Comparison of ENCODE assay signal across 1 cellular context in the genomic region with DNA sequence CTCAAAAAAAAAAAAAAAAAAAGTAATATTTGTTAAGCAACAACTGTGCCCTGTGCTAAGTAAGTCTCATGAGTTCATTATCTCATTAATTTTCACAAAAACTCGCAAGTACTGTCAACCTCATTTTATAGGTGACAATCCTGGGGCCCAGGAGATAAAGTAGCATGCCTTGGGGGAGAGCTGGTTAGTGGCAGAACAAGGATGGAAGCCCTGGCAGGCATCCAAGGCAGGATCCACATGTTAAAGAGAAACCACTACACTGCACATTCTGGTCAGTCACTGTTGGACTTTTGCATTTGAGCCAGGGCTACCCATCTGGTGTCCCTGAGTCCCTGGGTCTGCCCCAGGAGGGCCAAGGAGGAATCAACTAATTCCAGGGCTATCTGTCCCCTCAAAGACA.
TF ChIP-seq lines count a peak whose summit lies in the region.

No MANE protein-coding gene starts in this region.

TF ChIP-seq in K562, 482 proteins besides CTCF, POLR2A, EP300 and RAD21 (continued from another document):
- TF ChIP-seq, protein P1, sequence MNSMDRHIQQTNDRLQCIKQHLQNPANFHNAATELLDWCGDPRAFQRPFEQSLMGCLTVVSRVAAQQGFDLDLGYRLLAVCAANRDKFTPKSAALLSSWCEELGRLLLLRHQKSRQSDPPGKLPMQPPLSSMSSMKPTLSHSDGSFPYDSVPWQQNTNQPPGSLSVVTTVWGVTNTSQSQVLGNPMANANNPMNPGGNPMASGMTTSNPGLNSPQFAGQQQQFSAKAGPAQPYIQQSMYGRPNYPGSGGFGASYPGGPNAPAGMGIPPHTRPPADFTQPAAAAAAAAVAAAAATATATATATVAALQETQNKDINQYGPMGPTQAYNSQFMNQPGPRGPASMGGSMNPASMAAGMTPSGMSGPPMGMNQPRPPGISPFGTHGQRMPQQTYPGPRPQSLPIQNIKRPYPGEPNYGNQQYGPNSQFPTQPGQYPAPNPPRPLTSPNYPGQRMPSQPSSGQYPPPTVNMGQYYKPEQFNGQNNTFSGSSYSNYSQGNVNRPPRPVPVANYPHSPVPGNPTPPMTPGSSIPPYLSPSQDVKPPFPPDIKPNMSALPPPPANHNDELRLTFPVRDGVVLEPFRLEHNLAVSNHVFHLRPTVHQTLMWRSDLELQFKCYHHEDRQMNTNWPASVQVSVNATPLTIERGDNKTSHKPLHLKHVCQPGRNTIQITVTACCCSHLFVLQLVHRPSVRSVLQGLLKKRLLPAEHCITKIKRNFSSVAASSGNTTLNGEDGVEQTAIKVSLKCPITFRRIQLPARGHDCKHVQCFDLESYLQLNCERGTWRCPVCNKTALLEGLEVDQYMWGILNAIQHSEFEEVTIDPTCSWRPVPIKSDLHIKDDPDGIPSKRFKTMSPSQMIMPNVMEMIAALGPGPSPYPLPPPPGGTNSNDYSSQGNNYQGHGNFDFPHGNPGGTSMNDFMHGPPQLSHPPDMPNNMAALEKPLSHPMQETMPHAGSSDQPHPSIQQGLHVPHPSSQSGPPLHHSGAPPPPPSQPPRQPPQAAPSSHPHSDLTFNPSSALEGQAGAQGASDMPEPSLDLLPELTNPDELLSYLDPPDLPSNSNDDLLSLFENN (IDR thresholded peaks at IDR 0.05; ENCODE audit: low read depth in 2 of 2, low read length in 2 of 2) = no peak
- TF ChIP-seq ZNF766 (CRISPR knock-in tag; conservative IDR thresholded peaks at IDR 0.05) = 0 out of 2 replicates have a peak, but pooled peaks have one; percentile 58
- no peak for TF ChIP-seq ZNF551 (CRISPR knock-in tag; IDR thresholded peaks at IDR 0.05)
- no peak for TF ChIP-seq THRAP3 (IDR thresholded peaks at IDR 0.05; ENCODE audit: borderline replicate concordance)
- TF ChIP-seq, protein P2, sequence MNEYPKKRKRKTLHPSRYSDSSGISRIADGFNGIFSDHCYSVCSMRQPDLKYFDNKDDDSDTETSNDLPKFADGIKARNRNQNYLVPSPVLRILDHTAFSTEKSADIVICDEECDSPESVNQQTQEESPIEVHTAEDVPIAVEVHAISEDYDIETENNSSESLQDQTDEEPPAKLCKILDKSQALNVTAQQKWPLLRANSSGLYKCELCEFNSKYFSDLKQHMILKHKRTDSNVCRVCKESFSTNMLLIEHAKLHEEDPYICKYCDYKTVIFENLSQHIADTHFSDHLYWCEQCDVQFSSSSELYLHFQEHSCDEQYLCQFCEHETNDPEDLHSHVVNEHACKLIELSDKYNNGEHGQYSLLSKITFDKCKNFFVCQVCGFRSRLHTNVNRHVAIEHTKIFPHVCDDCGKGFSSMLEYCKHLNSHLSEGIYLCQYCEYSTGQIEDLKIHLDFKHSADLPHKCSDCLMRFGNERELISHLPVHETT (CRISPR knock-in tag; conservative IDR thresholded peaks at IDR 0.05 in 1 of 2, IDR thresholded peaks at IDR 0.05 in 1 of 2) = no peak
- no peak for TF ChIP-seq BCL6 (CRISPR knock-in tag; IDR thresholded peaks at IDR 0.05)
- no peak for TF ChIP-seq RBM17 (IDR thresholded peaks at IDR 0.05; ENCODE audit: borderline replicate concordance, low read depth, low read length)
- peak; percentile 59; the same call in 1 of the 2 replicates for TF ChIP-seq HMBOX1 (IDR thresholded peaks at IDR 0.05)
- no peak for TF ChIP-seq NELFE (IDR thresholded peaks at IDR 0.05; ENCODE audit: insufficient read depth, insufficient read length)
- TF ChIP-seq CHD2 (IDR thresholded peaks at IDR 0.05; ENCODE audit: low read depth, low read length) = no peak
- TF ChIP-seq SMARCC2 (IDR thresholded peaks at IDR 0.05; ENCODE audit: low read depth) = 0 out of 2 replicates have a peak, but pooled peaks have one; percentile 25
- TF ChIP-seq GATAD2B (IDR thresholded peaks at IDR 0.05; ENCODE audit: borderline replicate concordance) = no peak
- TF ChIP-seq GATA2 (CRISPR knock-in tag; IDR thresholded peaks at IDR 0.05) = no peak
- TF ChIP-seq ZNF134 (CRISPR knock-in tag; conservative IDR thresholded peaks at IDR 0.05) = no peak
- TF ChIP-seq KDM1A (IDR thresholded peaks at IDR 0.05) = peak in 1 of 2 experiments; percentile 25; a peak in 1 of 4 replicates
- 0 out of 2 replicates have a peak, but pooled peaks have one; percentile 22 for TF ChIP-seq TCF3 (CRISPR knock-in tag; IDR thresholded peaks at IDR 0.05)
- peak in 1 of 2 experiments; percentile 10; a peak in 1 of 4 replicates for TF ChIP-seq RCOR1 (IDR thresholded peaks at IDR 0.05; ENCODE audit: borderline replicate concordance in 1 of 2, low read depth in 2 of 2, low read length in 2 of 2)
- TF ChIP-seq, protein P3, sequence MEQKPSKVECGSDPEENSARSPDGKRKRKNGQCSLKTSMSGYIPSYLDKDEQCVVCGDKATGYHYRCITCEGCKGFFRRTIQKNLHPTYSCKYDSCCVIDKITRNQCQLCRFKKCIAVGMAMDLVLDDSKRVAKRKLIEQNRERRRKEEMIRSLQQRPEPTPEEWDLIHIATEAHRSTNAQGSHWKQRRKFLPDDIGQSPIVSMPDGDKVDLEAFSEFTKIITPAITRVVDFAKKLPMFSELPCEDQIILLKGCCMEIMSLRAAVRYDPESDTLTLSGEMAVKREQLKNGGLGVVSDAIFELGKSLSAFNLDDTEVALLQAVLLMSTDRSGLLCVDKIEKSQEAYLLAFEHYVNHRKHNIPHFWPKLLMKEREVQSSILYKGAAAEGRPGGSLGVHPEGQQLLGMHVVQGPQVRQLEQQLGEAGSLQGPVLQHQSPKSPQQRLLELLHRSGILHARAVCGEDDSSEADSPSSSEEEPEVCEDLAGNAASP (IDR thresholded peaks at IDR 0.05) = no peak
- no peak for TF ChIP-seq CHCHD3 (CRISPR knock-in tag; IDR thresholded peaks at IDR 0.05)
- TF ChIP-seq RBM25 (IDR thresholded peaks at IDR 0.05; ENCODE audit: low read depth, low read length, severe bottlenecking) = no peak
- TF ChIP-seq IRF9 (tag; IDR thresholded peaks at IDR 0.05) = no peak
- TF ChIP-seq MYC (IDR thresholded peaks at IDR 0.05; ENCODE audit: low read depth, low read length) = peak; percentile 40
- TF ChIP-seq MYC (CRISPR knock-in tag; IDR thresholded peaks at IDR 0.05; ENCODE audit: borderline replicate concordance, low read depth) = no peak
- no peak for TF ChIP-seq CEBPB (tag; IDR thresholded peaks at IDR 0.05)
- no peak for TF ChIP-seq NONO (IDR thresholded peaks at IDR 0.05; ENCODE audit: low read depth in 2 of 2, low read length in 1 of 2)
- no peak for TF ChIP-seq MAZ (CRISPR knock-in tag; conservative IDR thresholded peaks at IDR 0.05 in 1 of 2, IDR thresholded peaks at IDR 0.05 in 1 of 2)
- TF ChIP-seq RERE (CRISPR knock-in tag; IDR thresholded peaks at IDR 0.05; ENCODE audit: borderline replicate concordance) = no peak
- no peak for TF ChIP-seq POLR2AphosphoS2 (IDR thresholded peaks at IDR 0.05; ENCODE audit: low read length)
- TF ChIP-seq EWSR1 (IDR thresholded peaks at IDR 0.05; ENCODE audit: borderline replicate concordance, low read depth, partially characterized antibody) = no peak
- TF ChIP-seq DMBX1 (CRISPR knock-in tag; IDR thresholded peaks at IDR 0.05; ENCODE audit: borderline replicate concordance) = no peak
- peak; percentile 69 for TF ChIP-seq ZNF592 (IDR thresholded peaks at IDR 0.05)
- peak; percentile 42; the same call in 1 of the 2 replicates for TF ChIP-seq MAX (CRISPR knock-in tag; IDR thresholded peaks at IDR 0.05)
- no peak for TF ChIP-seq ZNF79 (CRISPR knock-in tag; IDR thresholded peaks at IDR 0.05; ENCODE audit: low read depth)
- no peak for TF ChIP-seq ZZZ3 (IDR thresholded peaks at IDR 0.05)
- TF ChIP-seq U2AF2 (optimal IDR thresholded peaks at IDR 0.05; ENCODE audit: low read depth, low read length) = no peak
- no peak for TF ChIP-seq SIN3A (IDR thresholded peaks at IDR 0.05; ENCODE audit: borderline replicate concordance in 2 of 2, control insufficient read depth in 1 of 2, low read depth in 2 of 2, low read length in 2 of 2)
- TF ChIP-seq RBM14 (IDR thresholded peaks at IDR 0.05; ENCODE audit: borderline replicate concordance, insufficient read depth, low read depth, low read length) = no peak
- TF ChIP-seq YY1 (IDR thresholded peaks at IDR 0.05; ENCODE audit: borderline replicate concordance in 1 of 3, control insufficient read depth in 1 of 3, extremely low read depth in 1 of 3, insufficient read depth in 3 of 3, insufficient read length in 1 of 3, insufficient replicate concordance in 2 of 3, low read depth in 1 of 3, low read length in 2 of 3) = no peak
- TF ChIP-seq PHB2 (IDR thresholded peaks at IDR 0.05; ENCODE audit: low read depth) = no peak
- no peak for TF ChIP-seq NCOA2 (IDR thresholded peaks at IDR 0.05; ENCODE audit: partially characterized antibody in 2 of 2)
